ENCODE assay signal across 13 cellular contexts in the genomic region with DNA sequence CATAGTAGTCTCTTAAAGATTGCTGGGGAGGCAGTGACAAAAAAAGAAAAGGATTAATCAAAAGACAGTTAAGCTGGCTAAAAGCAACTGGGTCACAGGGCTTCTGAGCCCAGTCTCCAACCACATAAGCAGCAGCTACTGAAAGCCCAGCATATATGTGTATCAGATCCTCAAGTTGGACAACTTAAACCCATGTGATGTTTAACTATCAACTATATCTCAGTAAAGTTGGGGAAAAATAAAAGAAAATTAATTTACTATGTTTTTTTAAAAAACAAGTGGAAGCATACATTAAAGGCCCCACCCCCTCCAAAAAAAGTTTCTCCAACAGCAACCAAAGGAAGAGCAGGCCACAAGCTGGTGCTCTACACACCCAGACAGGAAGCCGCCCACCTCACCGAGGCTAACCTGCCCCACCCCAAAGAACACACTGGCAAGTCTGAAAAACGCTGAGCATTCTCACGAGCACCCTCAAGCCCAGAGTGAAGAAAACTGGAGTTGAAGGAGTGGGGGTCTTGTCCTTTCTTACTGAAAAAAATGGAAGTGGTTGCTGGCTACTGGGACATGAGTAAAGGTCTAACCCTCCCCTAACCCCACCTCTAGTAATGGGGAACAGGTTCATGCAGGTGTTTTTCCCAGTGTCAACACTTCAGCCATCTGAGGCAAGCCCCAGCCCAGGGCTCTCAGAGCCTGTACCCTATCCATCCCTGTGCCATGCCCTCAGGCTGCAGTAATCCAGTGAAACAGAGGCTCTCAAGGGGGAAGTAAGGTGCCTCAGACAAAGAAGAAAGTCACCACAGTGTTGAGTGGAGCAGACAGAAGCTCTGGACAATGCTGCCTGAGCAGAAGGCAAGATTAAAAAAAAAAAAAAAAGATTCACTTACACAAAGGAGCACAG.
A peak's percentile ranks its signal among the peaks of the same experiment; 100 is the strongest.
DNase-seq lines count a peak whose midpoint lies in the region; ATAC-seq and TF ChIP-seq lines count a peak whose summit lies in the region.
"Had no signal": no experiment of that assay in that cellular context is flagged by ENCODE, and none has a peak within 500 bp of the region (broad histone marks: within the 10 kb centered on the region; RNA-seq: fewer than 3 reads in every experiment).

No MANE protein-coding gene starts in this region.

- no peak for ATAC-seq in foreskin keratinocyte
- ATAC-seq in HG03108 (IDR thresholded peaks at IDR 0.05; ENCODE audit: unreplicated experiment): no peak
- ATAC-seq in GM21515 (IDR thresholded peaks at IDR 0.05; ENCODE audit: unreplicated experiment): no peak
- ATAC-seq: GM12878 had no signal

- H3K4me1 ChIP-seq in Peyer's patch: no peaks in the 10 kb centered on the region
- no peaks in the 10 kb centered on the region for H3K4me1 ChIP-seq in foreskin keratinocyte

- no peaks in the 10 kb centered on the region for H3K36me3 ChIP-seq in Peyer's patch

- DNase-seq in GM12865 (ENCODE audit: low read depth) (peak; percentile 43), Peyer's patch (peak in 2 of 3 donors; percentile 33 to 44), foreskin keratinocyte (no peak), retina (no peak)
- DNase-seq in activated effector memory CD4-positive, alpha-beta T cell treated with anti-CD3 and anti-CD28 coated beads, Interleukin-2, amount 50 U/mL, for 16 hours: peak; percentile 67
- peak; percentile 32 to 36 for DNase-seq in stimulated activated CD4-positive, alpha-beta T cell treated with anti-CD3 and anti-CD28 coated beads, Interleukin-2, amount 100 ng/mL, for 24 hours
- DNase-seq: dorsolateral prefrontal cortex, GOT3, NCI-H1436 had no signal

- H3K4me3 ChIP-seq in GM12865 (ENCODE audit: low read depth, low read length) (no peak overlapping the region), Peyer's patch (no peak overlapping the region)
- H3K4me3 ChIP-seq: dorsolateral prefrontal cortex, GM12878 had no signal

- no peak for TF ChIP-seq POLR2A in Peyer's patch (IDR thresholded peaks at IDR 0.05)

- no peaks in the 10 kb centered on the region for H3K9me3 ChIP-seq in Peyer's patch

- H3K27ac ChIP-seq in Peyer's patch (no peak overlapping the region), foreskin keratinocyte (no peak overlapping the region)
- H3K27ac ChIP-seq: C4-2B, dorsolateral prefrontal cortex had no signal

- H3K27me3 ChIP-seq in Peyer's patch (no peaks in the 10 kb centered on the region), foreskin keratinocyte (no peaks in the 10 kb centered on the region)

- no peak for TF ChIP-seq CTCF in GM12865 (IDR thresholded peaks at IDR 0.05; ENCODE audit: insufficient read depth, low read depth, low read length, missing control alignments)
- TF ChIP-seq CTCF in Peyer's patch (IDR thresholded peaks at IDR 0.05): no peak
- no peak for TF ChIP-seq CTCF in foreskin keratinocyte (conservative IDR thresholded peaks at IDR 0.05)

Comparison
In these comparisons a context has a peak if more than half of its experiments do, and no peak if none do; other contexts are left out.
1. DNase-seq: peak in GM12865 (single experiment), Peyer's patch (2 of 3), activated effector memory CD4-positive, alpha-beta T cell treated with anti-CD3 and anti-CD28 coated beads, Interleukin-2, amount 50 U/mL, for 16 hours (single experiment) and stimulated activated CD4-positive, alpha-beta T cell treated with anti-CD3 and anti-CD28 coated beads, Interleukin-2, amount 100 ng/mL, for 24 hours (2 of 2); none in foreskin keratinocyte (0 of 2) and retina (single experiment).